Comparison of ENCODE assay signal across 8 cellular contexts in genomic region chrX:40646489-40647306, GRCh38. TPM values are rescaled to one million over a fixed set of nuclear protein-coding genes. Genes with fewer than 3 reads are reported as not detected.
A peak's percentile ranks its signal among the peaks of the same experiment; 100 is the strongest.
DNase-seq lines count a peak whose midpoint lies in the region; ATAC-seq and TF ChIP-seq lines count a peak whose summit lies in the region.

No MANE protein-coding gene starts in this region.

- intact Hi-C loops in sigmoid colon (cut with DNase I): loop anchor here (1.0 to 10.0 kb wide), 5 partner anchors 91 to 798 kb away; partner anchors contain the start of genes DDX3X, MED14 and NYX

- peak overlapping the region; percentile 82 to 89 (median 85) for H3K27ac ChIP-seq in sigmoid colon

- H3K27me3 ChIP-seq in sigmoid colon: no peaks in the 10 kb centered on the region

- no peaks in the 10 kb centered on the region for H3K9me3 ChIP-seq in sigmoid colon

- ATAC-seq in GM19328 (IDR thresholded peaks at IDR 0.05; ENCODE audit: unreplicated experiment) (peak; percentile 20), HG03378 (IDR thresholded peaks at IDR 0.05; ENCODE audit: unreplicated experiment) (peak; percentile 10)

- no peak for DNase-seq in AG09309 (ENCODE audit: low read depth)
- peak in 4 of 5 donors; percentile 3 to 49 (median 16) for DNase-seq in T-helper 1 cell
- peak; percentile 33 for DNase-seq in astrocyte of the hippocampus (ENCODE audit: low read depth, low spot score)
- peak; percentile 33 for DNase-seq in hepatic stellate cell (ENCODE audit: low spot score)
- DNase-seq in sigmoid colon: peak; percentile 80
- no peak for DNase-seq in NCI-H2196 (lab: John Stamatoyannopoulos, UW; ENCODE audit: unreplicated experiment)

- H3K4me3 ChIP-seq in AG09309 (ENCODE audit: control insufficient read depth, low read depth, low read length): peak overlapping the region; percentile 75
- H3K4me3 ChIP-seq in sigmoid colon: peak overlapping the region; percentile 56 to 90 (median 78)

- TF ChIP-seq CTCF in AG09309 (IDR thresholded peaks at IDR 0.05; ENCODE audit: control insufficient read depth, insufficient read depth, low read depth, low read length, missing control alignments) (no peak), sigmoid colon (IDR thresholded peaks at IDR 0.05) (no peak)

- no peaks in the 10 kb centered on the region for H3K36me3 ChIP-seq in sigmoid colon

- no peak for TF ChIP-seq POLR2A in sigmoid colon (IDR thresholded peaks at IDR 0.05)

- 1% methylated on average over 33 of the region's 33 CpGs for WGBS in sigmoid colon, 2 donors

- TF ChIP-seq EP300 in sigmoid colon (IDR thresholded peaks at IDR 0.05): no peak

- peaks cover 0 to 54% (median 27%) of the 10 kb centered on the region in 4 donors for H3K4me1 ChIP-seq in sigmoid colon

RNA-seq across cellular contexts. Expression of gene CXorf38, which starts 0.7 kb away (rescaled TPM):
- total RNA-seq in sigmoid colon: 10 to 100 TPM in 1 of 4 donors, 1 to 10 TPM in 3; 9.2 to 11.4 (median 9.8) TPM
- 10 to 100 TPM in 1 of 3 donors, 1 to 10 TPM in 2; 7.6 to 13.0 (median 9.6) TPM for polyA plus RNA-seq in sigmoid colon

RNA-seq across cellular contexts. Expression of gene MPC1L, which starts 23.5 kb away (rescaled TPM):
- not detected for total RNA-seq in sigmoid colon
- not detected for polyA plus RNA-seq in sigmoid colon

Comparison
In these comparisons a context has a peak if more than half of its experiments do, and no peak if none do; other contexts are left out.
1. DNase-seq: peak in T-helper 1 cell (4 of 5), astrocyte of the hippocampus (single experiment), hepatic stellate cell (single experiment) and sigmoid colon (single experiment); none in AG09309 (single experiment) and NCI-H2196 (single experiment).